In genomic region chr11:35955636-35956035, GRCh38 we compare ENCODE assay signal across 30 cellular contexts. TPM values are rescaled to one million over a fixed set of nuclear protein-coding genes. Genes with fewer than 3 reads are reported as not detected.
"Had no signal": no experiment of that assay in that cellular context is flagged by ENCODE, and none has a peak within 500 bp of the region (broad histone marks: within the 10 kb centered on the region; RNA-seq: fewer than 3 reads in every experiment).

No MANE protein-coding gene starts in this region.

- H3K4me1 Mint-ChIP-seq: immature natural killer cell; naive thymus-derived CD4-positive, alpha-beta T cell; stimulated activated naive B cell treated with anti-CD40 and anti-IgM and Interleukin-4, amounts not matched to agents 10 μg/mL and 1 μg/mL and 100 μg/mL, for 72 hours had no signal

- H3K4me1 ChIP-seq: left ventricle myocardium inferior, pancreas, thyroid gland, transverse colon, upper lobe of right lung had no signal

- H3K36me3 Mint-ChIP-seq: immature natural killer cell; mesothelial cell of epicardium; naive thymus-derived CD4-positive, alpha-beta T cell; natural killer cell treated with Interleukin-12 subunit alpha and Interleukin-12 subunit beta and Interleukin-15 and Interleukin-18, amount 100 ng/mL, for 72 hours; stimulated activated naive B cell treated with anti-CD40 and anti-IgM and Interleukin-4, amounts not matched to agents 10 μg/mL and 1 μg/mL and 100 μg/mL, for 72 hours had no signal

- ATAC-seq: mucosa of descending colon; naive thymus-derived CD4-positive, alpha-beta T cell; pancreas; right cardiac atrium; sciatic nerve; stimulated activated naive B cell treated with anti-CD40 and anti-IgM and Interleukin-4, amounts not matched to agents 10 μg/mL and 1 μg/mL and 100 μg/mL, for 72 hours; stimulated activated naive CD8-positive, alpha-beta T cell treated with anti-CD3 and anti-CD28 coated beads, Interleukin-15, Interleukin-2, amounts not matched to agents 100 U/mL and 50 U/mL, for 24 hours; upper lobe of right lung had no signal

- H3K27ac Mint-ChIP-seq: immature natural killer cell; mesothelial cell of epicardium; naive thymus-derived CD4-positive, alpha-beta T cell; natural killer cell treated with Interleukin-12 subunit alpha and Interleukin-12 subunit beta and Interleukin-15 and Interleukin-18, amount 100 ng/mL, for 72 hours; stimulated activated naive B cell treated with anti-CD40 and anti-IgM and Interleukin-4, amounts not matched to agents 10 μg/mL and 1 μg/mL and 100 μg/mL, for 72 hours had no signal

- H3K9me3 Mint-ChIP-seq: immature natural killer cell; mesothelial cell of epicardium; naive thymus-derived CD4-positive, alpha-beta T cell; natural killer cell treated with Interleukin-12 subunit alpha and Interleukin-12 subunit beta and Interleukin-15 and Interleukin-18, amount 100 ng/mL, for 72 hours; stimulated activated naive B cell treated with anti-CD40 and anti-IgM and Interleukin-4, amounts not matched to agents 10 μg/mL and 1 μg/mL and 100 μg/mL, for 72 hours had no signal

- DNase-seq: hippocampal formation; immature natural killer cell; left ventricle myocardium inferior; mesendoderm; mucosa of descending colon; naive thymus-derived CD4-positive, alpha-beta T cell; nucleus accumbens; pancreas; posterior cingulate gyrus; retina; right cardiac atrium; stimulated activated CD4-positive, alpha-beta T cell treated with anti-CD3 and anti-CD28 coated beads, Interleukin-12 subunit alpha, Interleukin-12 subunit beta, amount 100 ng/mL, for 4 hours; stimulated activated CD4-positive, alpha-beta T cell treated with anti-CD3 and anti-CD28 coated beads, Interleukin-15, amount 100 ng/mL, for 24 hours; stimulated activated CD4-positive, alpha-beta T cell treated with anti-CD3 and anti-CD28 coated beads, Interleukin-2, amount 100 ng/mL, for 24 hours; stimulated activated CD4-positive, alpha-beta T cell treated with anti-CD3 and anti-CD28 coated beads, Interleukin-4, amount 100 ng/mL, for 1 hour; stimulated activated naive B cell treated with anti-CD40 and anti-IgM and Interleukin-4, amounts not matched to agents 10 μg/mL and 1 μg/mL and 100 μg/mL, for 72 hours; stimulated activated naive CD8-positive, alpha-beta T cell treated with anti-CD3 and anti-CD28 coated beads, Interleukin-15, Interleukin-2, amounts not matched to agents 100 U/mL and 50 U/mL, for 24 hours; stomach; testis; thyroid gland; transverse colon; upper lobe of right lung had no signal

- H3K27me3 ChIP-seq: pancreas, stomach, testis, thyroid gland, transverse colon, upper lobe of right lung had no signal

- H3K4me3 ChIP-seq: left ventricle myocardium inferior, lung, mucosa of descending colon, pancreas, prostate gland, skin epidermis, stomach, testis, thyroid gland, transverse colon, upper lobe of right lung had no signal

- H3K27ac ChIP-seq: left ventricle myocardium inferior, pancreas, skin epidermis, stomach, testis, thyroid gland, transverse colon, upper lobe of right lung had no signal

- H3K9me3 ChIP-seq: left ventricle myocardium inferior, mucosa of descending colon, pancreas, prostate gland, stomach, testis, thyroid gland, transverse colon, upper lobe of right lung had no signal

- H3K4me3 Mint-ChIP-seq: immature natural killer cell; mesothelial cell of epicardium; naive thymus-derived CD4-positive, alpha-beta T cell; natural killer cell treated with Interleukin-12 subunit alpha and Interleukin-12 subunit beta and Interleukin-15 and Interleukin-18, amount 100 ng/mL, for 72 hours; stimulated activated naive B cell treated with anti-CD40 and anti-IgM and Interleukin-4, amounts not matched to agents 10 μg/mL and 1 μg/mL and 100 μg/mL, for 72 hours had no signal

- FAIRE-seq: islet of Langerhans, pancreas, urothelium cell line had no signal

- H3K36me3 ChIP-seq: left ventricle myocardium inferior, pancreas, prostate gland, stomach, thyroid gland, transverse colon, upper lobe of right lung had no signal

RNA-seq across cellular contexts. Expression of gene LDLRAD3, which starts 11.8 kb away (rescaled TPM):
- polyA plus RNA-seq: naive thymus-derived CD4-positive, alpha-beta T cell had no signal
